ENCODE assay signal across 15 cellular contexts in genomic region chr20:56722042-56722441, GRCh38.
DNase-seq lines count a peak whose midpoint lies in the region; ATAC-seq and TF ChIP-seq lines count a peak whose summit lies in the region.
"Had no signal": no experiment of that assay in that cellular context is flagged by ENCODE, and none has a peak within 500 bp of the region (broad histone marks: within the 10 kb centered on the region; RNA-seq: fewer than 3 reads in every experiment).

No MANE protein-coding gene starts in this region.

- no peak overlapping the region for H3K27ac ChIP-seq in right atrium auricular region
- H3K27ac ChIP-seq: hepatocyte had no signal

- no peaks in the 10 kb centered on the region for H3K4me1 Mint-ChIP-seq in T-helper 2 cell treated with Interferon-gamma antibody and Interleukin-4, amounts not matched to agents 5 μg/mL and 100 μg/mL, for 36 hours (ENCODE audit: low read depth)

- H3K36me3 Mint-ChIP-seq in T-helper 2 cell treated with Interferon-gamma antibody and Interleukin-4, amounts not matched to agents 5 μg/mL and 100 μg/mL, for 36 hours (ENCODE audit: low read depth), result no peaks in the 10 kb centered on the region
- H3K36me3 Mint-ChIP-seq: IgD-negative memory B cell had no signal

- intact Hi-C loops in Right ventricle myocardium superior (cut with DNase I), result no loop called here

- ATAC-seq in Right ventricle myocardium superior (ENCODE audit: poor library complexity) (peak; percentile 61), GM19467 (IDR thresholded peaks at IDR 0.05; ENCODE audit: unreplicated experiment) (no peak)

- DNase-seq in Right ventricle myocardium superior (no peak), right atrium auricular region (ENCODE audit: low spot score) (no peak), Kasumi-1 (lab: John Stamatoyannopoulos, UW) (peak; percentile 82 to 87), astrocyte of the hippocampus (ENCODE audit: low read depth, low spot score) (peak; percentile 62), DMS53 (lab: John Stamatoyannopoulos, UW) (no peak)
- no peak for DNase-seq in activated naive CD4-positive, alpha-beta T cell treated with Interleukin-2 at 50 U/mL for 16 hours
- no peak for DNase-seq in T-helper 2 cell treated with Interferon-gamma antibody and Interleukin-4, amounts not matched to agents 5 μg/mL and 100 μg/mL, for 36 hours (ENCODE audit: low spot score)
- DNase-seq: ACHN; effector CD4-positive, alpha-beta T cell; NCI-H446; SW 1271; trophoblast cell had no signal

- no peaks in the 10 kb centered on the region for H3K27me3 ChIP-seq in right atrium auricular region
- H3K27me3 ChIP-seq: hepatocyte had no signal

- H3K4me1 ChIP-seq in right atrium auricular region, result no peaks in the 10 kb centered on the region

- no peaks in the 10 kb centered on the region for H3K9me3 Mint-ChIP-seq in T-helper 2 cell treated with Interferon-gamma antibody and Interleukin-4, amounts not matched to agents 5 μg/mL and 100 μg/mL, for 36 hours

- H3K9me3 ChIP-seq in right atrium auricular region, result no peaks in the 10 kb centered on the region

- H3K27ac Mint-ChIP-seq in T-helper 2 cell treated with Interferon-gamma antibody and Interleukin-4, amounts not matched to agents 5 μg/mL and 100 μg/mL, for 36 hours, result no peak overlapping the region
- H3K27ac Mint-ChIP-seq: IgD-negative memory B cell had no signal

- H3K27me3 Mint-ChIP-seq in T-helper 2 cell treated with Interferon-gamma antibody and Interleukin-4, amounts not matched to agents 5 μg/mL and 100 μg/mL, for 36 hours (ENCODE audit: low read depth), result no peaks in the 10 kb centered on the region
- H3K27me3 Mint-ChIP-seq: IgD-negative memory B cell had no signal

- H3K36me3 ChIP-seq in right atrium auricular region, result no peaks in the 10 kb centered on the region

- no peak overlapping the region for H3K4me3 ChIP-seq in right atrium auricular region
- H3K4me3 ChIP-seq: hepatocyte had no signal

- no peak overlapping the region for H3K4me3 Mint-ChIP-seq in T-helper 2 cell treated with Interferon-gamma antibody and Interleukin-4, amounts not matched to agents 5 μg/mL and 100 μg/mL, for 36 hours
- H3K4me3 Mint-ChIP-seq: IgD-negative memory B cell had no signal

- TF ChIP-seq CTCF in right atrium auricular region (IDR thresholded peaks at IDR 0.05), result no peak

Comparison
In these comparisons a context has a peak if more than half of its experiments do, and no peak if none do; other contexts are left out.
1. DNase-seq: peak in Kasumi-1 (2 of 2) and astrocyte of the hippocampus (single experiment); none in Right ventricle myocardium superior (single experiment), right atrium auricular region (single experiment), activated naive CD4-positive, alpha-beta T cell treated with Interleukin-2 at 50 U/mL for 16 hours (single experiment), T-helper 2 cell treated with Interferon-gamma antibody and Interleukin-4, amounts not matched to agents 5 μg/mL and 100 μg/mL, for 36 hours (single experiment) and DMS53 (single experiment).